In genomic region chr13:110561335-110562033, GRCh38 we compare ENCODE assay signal across 8 cellular contexts. TPM values are rescaled to one million over a fixed set of nuclear protein-coding genes. Genes with fewer than 3 reads are reported as not detected.
DNase-seq lines count a peak whose midpoint lies in the region; ATAC-seq and TF ChIP-seq lines count a peak whose summit lies in the region.

Gene RAB20, minus strand, starts transcription at chr13:110561722. Its CDS starts 203 bp downstream, at chr13:110561519.

- H3K4me1 ChIP-seq in HUES64 (ENCODE audit: insufficient read depth, low read length): peaks cover 24% of the 10 kb centered on the region

- ATAC-seq in GM21515 (IDR thresholded peaks at IDR 0.05; ENCODE audit: unreplicated experiment) (peak; percentile 85), SK-N-SH treated with all-trans-retinoic acid at 6 μM for 48 hours (peak; percentile 86)

- H3K9me3 ChIP-seq in HUES64 (ENCODE audit: insufficient read depth, low read depth, low read length): no peaks in the 10 kb centered on the region

- under 1% methylated on average over 67 of the region's 81 CpGs for whole genome bisulfite sequencing in HUES64

- peak within 1 kb of the TSS; percentile 86 for H3K27ac Mint-ChIP-seq in type B pancreatic cell

- H3K27ac ChIP-seq in HUES64 (ENCODE audit: low read depth, low read length): peak within 1 kb of the TSS; percentile 68; the same call in 1 of the 2 replicates

- peaks cover 41% of the 10 kb centered on the region; the same call in 1 of the 2 replicates for H3K27me3 ChIP-seq in HUES64 (ENCODE audit: insufficient read depth, low read length)

- peaks cover 6% of the 10 kb centered on the region; the same call in 1 of the 2 replicates for H3K36me3 ChIP-seq in HUES64 (ENCODE audit: insufficient read depth, low read length)

- H3K36me3 Mint-ChIP-seq in type B pancreatic cell: peaks cover 4% of the 10 kb centered on the region

- DNase-seq in DMS79 (lab: John Stamatoyannopoulos, UW) (peak; percentile 59), cardiac septum (ENCODE audit: low spot score) (peak; percentile 95), posterior cingulate gyrus (peak in 9 of 10 donors; percentile 45 to 93 (median 54)), type B pancreatic cell (ENCODE audit: extremely low spot score, unreplicated experiment) (peak; percentile 79)
- peak; percentile 16 for DNase-seq in activated naive CD8-positive, alpha-beta T cell treated with anti-CD3 and anti-CD28 coated beads, Interleukin-2, amount 50 U/mL, for 16 hours (ENCODE audit: low read depth, low spot score)

- peaks cover 33% of the 10 kb centered on the region for H3K4me1 Mint-ChIP-seq in type B pancreatic cell (ENCODE audit: unreplicated experiment)

- H3K27me3 Mint-ChIP-seq in type B pancreatic cell: peaks cover 13% of the 10 kb centered on the region

- peak within 1 kb of the TSS; percentile 75 for H3K9ac ChIP-seq in HUES64 (ENCODE audit: low read depth, low read length)

- TF ChIP-seq CTCF in type B pancreatic cell (conservative IDR thresholded peaks at IDR 0.05): no peak

- intact Hi-C loops in cardiac septum (cut with DNase I) (loop anchor here (2.0 to 10.0 kb wide), 2 partner anchors 55 to 337 kb away; no protein-coding TSS in a partner anchor), posterior cingulate gyrus (cut with DNase I) (no loop called here)

- no peaks in the 10 kb centered on the region for H3K9me3 Mint-ChIP-seq in type B pancreatic cell

- peak within 1 kb of the TSS; percentile 72 for H3K4me3 ChIP-seq in HUES64 (ENCODE audit: low read length)

- peak within 1 kb of the TSS; percentile 97 for H3K4me3 Mint-ChIP-seq in type B pancreatic cell

TF ChIP-seq in SK-N-SH treated with all-trans-retinoic acid at 6 μM for 48 hours, 23 proteins besides CTCF, POLR2A, EP300 and RAD21:
- 0 out of 2 replicates have a peak, but pooled peaks have one; percentile 14 for TF ChIP-seq TSHZ2 (CRISPR knock-in tag; IDR thresholded peaks at IDR 0.05)
- TF ChIP-seq SNAI2 (CRISPR knock-in tag; IDR thresholded peaks at IDR 0.05): no peak

RNA-seq across cellular contexts. Expression of gene RAB20, which starts in this region (rescaled TPM):
- polyA plus RNA-seq in HUES64 (2013, experiment 1 of 2): 8.6 TPM
- 9.6 TPM for polyA plus RNA-seq in HUES64 (2013, experiment 2 of 2)
- total RNA-seq in cardiac septum: 12.6 TPM
- total RNA-seq in type B pancreatic cell (ENCODE audit: low replicate concordance): 6.4 and 9.1 TPM in 2 replicates

Comparison
In these comparisons a context has a peak if more than half of its experiments do, and no peak if none do; other contexts are left out.
1. Peak in every context shown above with its lines: DNase-seq, ATAC-seq, H3K4me3 ChIP-seq and H3K27ac ChIP-seq.
2. DNase-seq: peak in every context shown above with its lines; median percentile 95 in cardiac septum; 79 in type B pancreatic cell; 59 in DMS79; 54 in posterior cingulate gyrus; 16 in activated naive CD8-positive, alpha-beta T cell treated with anti-CD3 and anti-CD28 coated beads, Interleukin-2, amount 50 U/mL, for 16 hours.